ENCODE assay signal across 14 cellular contexts in the genomic region with DNA sequence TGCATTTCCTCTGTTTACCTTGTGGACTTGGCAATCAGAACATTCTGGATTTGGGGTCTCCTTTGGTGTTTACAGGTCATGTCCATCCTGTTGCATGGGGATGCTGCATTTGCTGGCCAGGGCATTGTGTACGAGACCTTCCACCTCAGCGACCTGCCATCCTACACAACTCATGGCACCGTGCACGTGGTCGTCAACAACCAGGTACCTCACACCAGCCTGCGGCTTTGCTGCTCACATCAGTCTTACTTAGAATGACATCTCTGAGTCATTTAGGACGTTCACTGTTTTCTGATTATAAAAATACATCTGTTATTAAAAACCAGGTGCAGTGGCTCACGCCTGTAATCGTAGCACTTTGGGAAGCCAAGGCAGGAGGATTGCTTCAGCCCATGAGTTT.
A peak's percentile ranks its signal among the peaks of the same experiment; 100 is the strongest.
DNase-seq lines count a peak whose midpoint lies in the region; ATAC-seq and TF ChIP-seq lines count a peak whose summit lies in the region.
"Had no signal": no experiment of that assay in that cellular context is flagged by ENCODE, and none has a peak within 500 bp of the region (broad histone marks: within the 10 kb centered on the region; RNA-seq: fewer than 3 reads in every experiment).

No MANE protein-coding gene starts in this region.

- DNase-seq in T-helper 17 cell (no peak), mesenteric fat pad (ENCODE audit: low spot score) (peak; percentile 81), NCI-H774 (lab: John Stamatoyannopoulos, UW) (no peak), pons (ENCODE audit: low spot score) (no peak), HK-2 (ENCODE audit: unreplicated experiment) (no peak)
- DNase-seq in stimulated activated effector memory CD8-positive, alpha-beta T cell treated with anti-CD3 and anti-CD28 coated beads, Interleukin-12 subunit alpha, Interleukin-12 subunit beta, amount 100 ng/mL, for 72 hours (ENCODE audit: low spot score in 2 of 2) = no peak
- DNase-seq: CD4-positive, CD25-positive, alpha-beta regulatory T cell; CD8-positive, alpha-beta memory T cell; COR-L47 had no signal

- H3K27me3 Mint-ChIP-seq in T-helper 17 cell = no peaks in the 10 kb centered on the region
- H3K27me3 Mint-ChIP-seq: B cell; CD4-positive, CD25-positive, alpha-beta regulatory T cell; CD8-positive, alpha-beta memory T cell had no signal

- no peak for TF ChIP-seq CTCF in C4-2B (conservative IDR thresholded peaks at IDR 0.05)

- H3K27ac Mint-ChIP-seq in T-helper 17 cell = peak overlapping the region; percentile 6
- H3K27ac Mint-ChIP-seq in stimulated activated effector memory CD8-positive, alpha-beta T cell treated with anti-CD3 and anti-CD28 coated beads, Interleukin-12 subunit alpha, Interleukin-12 subunit beta, amount 100 ng/mL, for 72 hours = peak overlapping the region; percentile 21

- H3K4me1 Mint-ChIP-seq in T-helper 17 cell = peaks cover 2% of the 10 kb centered on the region
- no peaks in the 10 kb centered on the region for H3K4me1 Mint-ChIP-seq in stimulated activated effector memory CD8-positive, alpha-beta T cell treated with anti-CD3 and anti-CD28 coated beads, Interleukin-12 subunit alpha, Interleukin-12 subunit beta, amount 100 ng/mL, for 72 hours
- H3K4me1 Mint-ChIP-seq: B cell had no signal

- H3K9me3 Mint-ChIP-seq in stimulated activated effector memory CD8-positive, alpha-beta T cell treated with anti-CD3 and anti-CD28 coated beads, Interleukin-12 subunit alpha, Interleukin-12 subunit beta, amount 100 ng/mL, for 72 hours = no peaks in the 10 kb centered on the region
- H3K9me3 Mint-ChIP-seq: CD4-positive, CD25-positive, alpha-beta regulatory T cell; CD8-positive, alpha-beta memory T cell had no signal

- peaks cover 6% of the 10 kb centered on the region for H3K36me3 Mint-ChIP-seq in T-helper 17 cell (ENCODE audit: low read depth)
- H3K36me3 Mint-ChIP-seq in stimulated activated effector memory CD8-positive, alpha-beta T cell treated with anti-CD3 and anti-CD28 coated beads, Interleukin-12 subunit alpha, Interleukin-12 subunit beta, amount 100 ng/mL, for 72 hours = peaks cover 64% of the 10 kb centered on the region

- H3K4me3 Mint-ChIP-seq in T-helper 17 cell = no peak overlapping the region
- H3K4me3 Mint-ChIP-seq in stimulated activated effector memory CD8-positive, alpha-beta T cell treated with anti-CD3 and anti-CD28 coated beads, Interleukin-12 subunit alpha, Interleukin-12 subunit beta, amount 100 ng/mL, for 72 hours = no peak overlapping the region
- H3K4me3 Mint-ChIP-seq: B cell; CD4-positive, CD25-positive, alpha-beta regulatory T cell; CD8-positive, alpha-beta memory T cell had no signal

- no peaks in the 10 kb centered on the region for H3K9me3 ChIP-seq in T-helper 17 cell (ENCODE audit: control insufficient read depth, low read length, poor library complexity, severe bottlenecking)
- H3K9me3 ChIP-seq: BLaER1 treated with 17β-estradiol and CSF1 and Interleukin-3, amounts not matched to agents 10 nM and 100 nM; HAP-1 had no signal

- peak overlapping the region; percentile 38; the same call in 1 of the 2 replicates for H3K27ac ChIP-seq in C4-2B
- H3K27ac ChIP-seq: BLaER1 treated with 17β-estradiol and CSF1 and Interleukin-3, amounts not matched to agents 10 nM and 100 nM; HL-60 had no signal

- ATAC-seq in T-helper 17 cell = no peak
- no peak for ATAC-seq in stimulated activated effector memory CD8-positive, alpha-beta T cell treated with anti-CD3 and anti-CD28 coated beads, Interleukin-12 subunit alpha, Interleukin-12 subunit beta, amount 100 ng/mL, for 72 hours
